In the genomic region with DNA sequence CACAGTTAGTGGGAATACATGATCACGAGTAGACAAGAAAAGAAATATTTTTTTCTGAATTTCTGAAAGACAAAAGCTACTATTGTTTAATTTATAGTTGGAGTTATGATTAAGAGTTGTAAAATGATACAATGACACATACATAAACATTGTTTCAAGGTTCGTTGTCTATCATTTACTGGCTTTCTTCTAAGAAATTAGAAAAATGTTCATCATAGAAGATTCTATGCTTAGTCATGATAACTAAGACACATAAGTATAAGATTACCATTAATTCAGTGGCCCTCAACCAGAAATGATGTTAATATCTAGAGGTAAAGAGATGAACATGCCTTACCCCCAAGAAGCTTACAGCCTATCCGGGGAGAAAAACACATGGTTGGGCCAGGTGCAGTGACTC, we compare ENCODE assay signal across 23 cellular contexts.
DNase-seq lines count a peak whose midpoint lies in the region; ATAC-seq and TF ChIP-seq lines count a peak whose summit lies in the region.
"Had no signal": no experiment of that assay in that cellular context is flagged by ENCODE, and none has a peak within 500 bp of the region (broad histone marks: within the 10 kb centered on the region; RNA-seq: fewer than 3 reads in every experiment).

No MANE protein-coding gene starts in this region.

- TF ChIP-seq POLR2A in right lobe of liver (IDR thresholded peaks at IDR 0.05) = no peak

- DNase-seq in H4 (ENCODE audit: low spot score) = peak; percentile 5
- DNase-seq in PC-3 = peak; percentile 25
- peak; percentile 2 to 9 for DNase-seq in foreskin keratinocyte
- DNase-seq in right lobe of liver = no peak
- DNase-seq in posterior vena cava (ENCODE audit: low spot score) = no peak
- DNase-seq: 8988T; ACHN; BE2C; C1 segment of cervical spinal cord; Caco-2; Calu3; CD4-positive, CD25-positive, alpha-beta regulatory T cell; CD8-positive, alpha-beta T cell; DMS 273 treated with DMSO at 0.1 percent for 48 hours; DMS153; DMS53; DMS79; DND-41; EL; GDM1 had no signal

- TF ChIP-seq CTCF in PC-3 (conservative IDR thresholded peaks at IDR 0.05; ENCODE audit: low read depth, low read length) = no peak
- no peak for TF ChIP-seq CTCF in foreskin keratinocyte (conservative IDR thresholded peaks at IDR 0.05)
- no peak for TF ChIP-seq CTCF in right lobe of liver (IDR thresholded peaks at IDR 0.05)

- POLR2A ChIA-PET in PC-3 (lab: Charles Lee; ENCODE audit: unreplicated experiment) = no interaction called here

- H3K9me3 ChIP-seq in PC-3 (ENCODE audit: low read length) (0 out of 2 replicates have a peak, but pooled peaks cover 4% of the 10 kb centered on the region), right lobe of liver (no peaks in the 10 kb centered on the region)
- H3K9me3 ChIP-seq: BE2C, BLaER1, Caco-2 had no signal

- H3K4me1 ChIP-seq in PC-3 (ENCODE audit: insufficient read depth, low read length) = no peaks in the 10 kb centered on the region
- H3K4me1 ChIP-seq in foreskin keratinocyte = no peaks in the 10 kb centered on the region
- no peaks in the 10 kb centered on the region for H3K4me1 ChIP-seq in right lobe of liver
- H3K4me1 ChIP-seq: BE2C, BLaER1, Caco-2 had no signal

- no peak overlapping the region for H3K4me2 ChIP-seq in PC-3 (ENCODE audit: low read length)
- H3K4me2 ChIP-seq: BLaER1 had no signal

- CTCF ChIA-PET in PC-3 (lab: Charles Lee) = no interaction called here

- H3K4me3 ChIP-seq in PC-3 (ENCODE audit: low read length) (no peak overlapping the region), right lobe of liver (no peak overlapping the region)
- H3K4me3 ChIP-seq: BLaER1, GM12878 had no signal

- H3K9ac ChIP-seq in PC-3 (ENCODE audit: low read length) = no peak overlapping the region
- H3K9ac ChIP-seq: BLaER1 had no signal

- intact Hi-C loops in PC-3 (cut with micrococcal nuclease) (loop anchor here (10.0 kb wide), 1 partner anchor 1047 kb away; no protein-coding TSS in a partner anchor), right lobe of liver (cut with DNase I) (no loop called here), posterior vena cava (cut with DNase I) (loop anchor here in 1 of 2 donors (5.0 kb wide), 1 partner anchor 309 kb away; no protein-coding TSS in a partner anchor)

- peak overlapping the region; percentile 34; the same call in 1 of the 2 replicates for H3K27ac ChIP-seq in PC-3 (ENCODE audit: low read length)
- H3K27ac ChIP-seq in foreskin keratinocyte = no peak overlapping the region
- H3K27ac ChIP-seq in right lobe of liver = no peak overlapping the region
- H3K27ac ChIP-seq: BLaER1 had no signal

- H3K27me3 ChIP-seq in PC-3 (ENCODE audit: low read length) (no peaks in the 10 kb centered on the region), foreskin keratinocyte (no peaks in the 10 kb centered on the region), right lobe of liver (no peaks in the 10 kb centered on the region)
- H3K27me3 ChIP-seq: BE2C, BLaER1 had no signal

- 67% methylated on average over 3 of the region's 3 CpGs for WGBS in right lobe of liver (ENCODE audit: insufficient coverage, low coverage, low lambda C conversion rate, missing lambda C conversion rate)

- H3K36me3 ChIP-seq in PC-3 (ENCODE audit: low read depth, low read length) = no peaks in the 10 kb centered on the region
- H3K36me3 ChIP-seq in right lobe of liver = no peaks in the 10 kb centered on the region
- H3K36me3 ChIP-seq: BE2C, BLaER1 had no signal

- BruUV-seq in PC-3 (replicated peaks; lab: Mats Ljungman, UMichigan) = no TSS peak

- H4K20me1 ChIP-seq in PC-3 (ENCODE audit: low read length) = no peaks in the 10 kb centered on the region
- H4K20me1 ChIP-seq: BLaER1 had no signal

- no peak overlapping the region for H2AFZ ChIP-seq in PC-3 (ENCODE audit: low read length)

- H3K9me2 ChIP-seq in PC-3 (replicated peaks; ENCODE audit: low read length) = no peaks in the 10 kb centered on the region

- H3K79me2 ChIP-seq in PC-3 (ENCODE audit: low read length) = no peaks in the 10 kb centered on the region

- no peaks in the 10 kb centered on the region for H3F3A ChIP-seq in PC-3 (ENCODE audit: low read length, unreplicated experiment)

- ATAC-seq in PC-3 (peak; percentile 66), foreskin keratinocyte (no peak), right lobe of liver (no peak), HG03280 (IDR thresholded peaks at IDR 0.05; ENCODE audit: unreplicated experiment) (no peak)
- ATAC-seq: CD8-positive, alpha-beta T cell; GM12878 had no signal

Comparison
In these comparisons a context has a peak if more than half of its experiments do, and no peak if none do; other contexts are left out.
1. DNase-seq: peak in H4 (single experiment), PC-3 (single experiment) and foreskin keratinocyte (2 of 2); none in right lobe of liver (0 of 3) and posterior vena cava (single experiment).